ENCODE assay signal across 12 cellular contexts in the genomic region with DNA sequence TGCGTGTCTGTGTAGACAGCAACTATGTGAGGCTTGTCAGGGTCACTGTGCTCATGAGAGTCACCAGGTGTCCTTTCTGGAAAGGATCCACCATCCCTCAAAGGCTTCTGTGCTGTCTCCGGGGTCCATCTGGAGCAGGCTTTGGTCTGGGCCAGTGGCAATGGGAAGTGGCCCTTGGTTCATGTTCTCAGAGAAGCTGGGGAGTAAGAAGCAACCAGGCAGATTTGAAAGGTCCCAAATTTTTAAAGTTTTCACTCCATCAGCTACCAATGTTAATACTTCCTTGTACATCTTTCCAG.
"Had no signal": no experiment of that assay in that cellular context is flagged by ENCODE, and none has a peak within 500 bp of the region (broad histone marks: within the 10 kb centered on the region; RNA-seq: fewer than 3 reads in every experiment).

No MANE protein-coding gene starts in this region.

- H3K27me3 ChIP-seq: thyroid gland had no signal

- H3K36me3 ChIP-seq: thyroid gland had no signal

- H3K9me3 ChIP-seq: thyroid gland had no signal

- H3K27ac ChIP-seq: thyroid gland had no signal

- H3K4me3 Mint-ChIP-seq: activated naive CD8-positive, alpha-beta T cell; effector memory CD8-positive, alpha-beta T cell; nephron progenitor cell had no signal

- H3K9me3 Mint-ChIP-seq: effector memory CD8-positive, alpha-beta T cell; nephron progenitor cell had no signal

- H3K27me3 Mint-ChIP-seq: activated naive CD8-positive, alpha-beta T cell had no signal

- H3K27ac Mint-ChIP-seq: activated naive CD8-positive, alpha-beta T cell; effector memory CD8-positive, alpha-beta T cell; nephron progenitor cell had no signal

- ATAC-seq: effector memory CD8-positive, alpha-beta T cell; left lobe of liver had no signal

- DNase-seq: activated CD4-positive, alpha-beta T cell treated with anti-CD3 and anti-CD28 coated beads, Interleukin-2, amount 50 U/mL, for 4 hours; activated gamma-delta T cell; effector memory CD8-positive, alpha-beta T cell; mammary epithelial cell; nephron progenitor cell; occipital lobe; posterior cingulate gyrus; stimulated activated CD4-positive, alpha-beta T cell treated with anti-CD3 and anti-CD28 coated beads, Interleukin-2, amount 100 ng/mL, for 24 hours; stimulated activated naive CD4-positive, alpha-beta T cell treated with Interleukin-2 at 50 U/mL for 16 hours; thyroid gland had no signal

- H3K4me3 ChIP-seq: thyroid gland had no signal
